Comparison of ENCODE assay signal across 8 cellular contexts in the genomic region with DNA sequence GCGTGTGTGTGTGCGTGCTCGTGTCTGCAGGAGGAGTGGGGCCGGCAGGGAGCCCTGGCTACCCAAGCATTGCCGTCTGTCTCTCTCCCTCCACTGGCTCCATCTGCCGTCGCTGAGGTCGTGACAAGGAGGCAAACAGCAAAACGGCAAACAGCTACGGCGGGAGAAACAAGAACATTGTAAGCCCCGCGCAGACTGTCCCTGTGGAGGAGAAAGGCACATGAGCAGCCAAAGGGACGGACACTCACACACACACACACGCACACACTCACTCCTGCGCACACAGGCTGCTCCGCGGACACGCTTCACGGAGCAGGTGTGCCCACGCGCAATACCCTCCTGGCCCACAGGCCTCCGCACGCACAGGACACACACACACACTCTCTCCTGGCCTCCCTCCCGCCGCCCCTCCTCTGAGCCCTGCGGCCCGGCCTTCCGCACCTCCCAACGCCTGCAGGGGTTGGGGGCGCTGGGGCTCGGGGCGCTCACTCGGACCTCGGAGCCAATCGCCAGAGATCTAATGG. TPM values are rescaled to one million over a fixed set of nuclear protein-coding genes. Genes with fewer than 3 reads are reported as not detected.
DNase-seq lines count a peak whose midpoint lies in the region; ATAC-seq and TF ChIP-seq lines count a peak whose summit lies in the region.

No MANE protein-coding gene starts in this region.

- H3K27me3 Mint-ChIP-seq in activated naive CD8-positive, alpha-beta T cell treated with anti-CD3 and anti-CD28 coated beads for 36 hours, result peaks cover 9% of the 10 kb centered on the region
- peaks cover 23% of the 10 kb centered on the region for H3K27me3 Mint-ChIP-seq in activated naive CD8-positive, alpha-beta T cell treated with anti-CD3 and anti-CD28 coated beads, Interleukin-2, amount 50 U/mL, for 24 hours

- no peak overlapping the region for H3K27ac ChIP-seq in colonic mucosa
- H3K27ac ChIP-seq in mucosa of rectum (ENCODE audit: low read depth in 2 of 2, low read length in 2 of 2), result no peak overlapping the region

- no peak for ATAC-seq in activated naive CD8-positive, alpha-beta T cell treated with anti-CD3 and anti-CD28 coated beads, Interleukin-2, amount 50 U/mL, for 24 hours

- H3K27ac Mint-ChIP-seq in activated naive CD8-positive, alpha-beta T cell treated with anti-CD3 and anti-CD28 coated beads for 36 hours, result peak overlapping the region; percentile 28
- H3K27ac Mint-ChIP-seq in activated naive CD8-positive, alpha-beta T cell treated with anti-CD3 and anti-CD28 coated beads, Interleukin-2, amount 50 U/mL, for 24 hours, result no peak overlapping the region

- H3K9me3 Mint-ChIP-seq in activated naive CD8-positive, alpha-beta T cell treated with anti-CD3 and anti-CD28 coated beads for 36 hours, result no peaks in the 10 kb centered on the region
- H3K9me3 Mint-ChIP-seq in activated naive CD8-positive, alpha-beta T cell treated with anti-CD3 and anti-CD28 coated beads, Interleukin-2, amount 50 U/mL, for 24 hours, result no peaks in the 10 kb centered on the region

- H3K9ac ChIP-seq in colonic mucosa (ENCODE audit: low read depth in 2 of 2, low read length in 2 of 2), result no peak overlapping the region
- H3K9ac ChIP-seq in mucosa of rectum (ENCODE audit: low read depth in 1 of 2, low read length in 2 of 2), result no peak overlapping the region

- no peak for DNase-seq in activated naive CD8-positive, alpha-beta T cell treated with anti-CD3 and anti-CD28 coated beads for 36 hours
- DNase-seq in activated naive CD8-positive, alpha-beta T cell treated with anti-CD3 and anti-CD28 coated beads, Interleukin-2, amount 50 U/mL, for 24 hours, result no peak
- DNase-seq in NCI-H146 treated with DMSO at 0.1 percent for 48 hours (lab: John Stamatoyannopoulos, UW; ENCODE audit: unreplicated experiment) (peak; percentile 54), colonic mucosa (no peak), cortex of kidney (lab: John Stamatoyannopoulos, UW) (no peak), OCI-M1 (lab: John Stamatoyannopoulos, UW) (no peak), amniotic stem cell (lab: John Stamatoyannopoulos, UW) (no peak)

- H3K4me3 ChIP-seq in colonic mucosa, result peak overlapping the region; percentile 43
- H3K4me3 ChIP-seq in mucosa of rectum (ENCODE audit: low read length in 2 of 2), result peak overlapping the region; percentile 25 to 69

- H3K4me3 Mint-ChIP-seq in activated naive CD8-positive, alpha-beta T cell treated with anti-CD3 and anti-CD28 coated beads for 36 hours, result peak overlapping the region; percentile 33
- no peak overlapping the region for H3K4me3 Mint-ChIP-seq in activated naive CD8-positive, alpha-beta T cell treated with anti-CD3 and anti-CD28 coated beads, Interleukin-2, amount 50 U/mL, for 24 hours

- H3K36me3 ChIP-seq in colonic mucosa, result no peaks in the 10 kb centered on the region
- H3K36me3 ChIP-seq in mucosa of rectum (ENCODE audit: control insufficient read depth in 2 of 2, insufficient read depth in 2 of 2, low read length in 2 of 2), result no peaks in the 10 kb centered on the region

- H3K4me1 ChIP-seq in colonic mucosa (peaks cover 8% of the 10 kb centered on the region), mucosa of rectum (ENCODE audit: control insufficient read depth in 2 of 2, insufficient read depth in 2 of 2, low read length in 2 of 2) (peaks cover 10 to 15% of the 10 kb centered on the region in 2 donors)

- H3K4me1 Mint-ChIP-seq in activated naive CD8-positive, alpha-beta T cell treated with anti-CD3 and anti-CD28 coated beads for 36 hours, result peaks cover 22% of the 10 kb centered on the region
- peaks cover 18% of the 10 kb centered on the region for H3K4me1 Mint-ChIP-seq in activated naive CD8-positive, alpha-beta T cell treated with anti-CD3 and anti-CD28 coated beads, Interleukin-2, amount 50 U/mL, for 24 hours

- H3K9me3 ChIP-seq in colonic mucosa (no peaks in the 10 kb centered on the region), mucosa of rectum (ENCODE audit: control insufficient read depth in 2 of 2, low read length in 2 of 2) (no peaks in the 10 kb centered on the region)

- TF ChIP-seq CTCF in colonic mucosa (IDR thresholded peaks at IDR 0.05), result no peak

- H3K36me3 Mint-ChIP-seq in activated naive CD8-positive, alpha-beta T cell treated with anti-CD3 and anti-CD28 coated beads for 36 hours, result no peaks in the 10 kb centered on the region
- no peaks in the 10 kb centered on the region for H3K36me3 Mint-ChIP-seq in activated naive CD8-positive, alpha-beta T cell treated with anti-CD3 and anti-CD28 coated beads, Interleukin-2, amount 50 U/mL, for 24 hours (ENCODE audit: low read depth)

- H3K27me3 ChIP-seq in colonic mucosa, result peaks cover 58% of the 10 kb centered on the region
- peaks cover 62 to 74% of the 10 kb centered on the region in 2 donors for H3K27me3 ChIP-seq in mucosa of rectum (ENCODE audit: control insufficient read depth in 2 of 2, insufficient read depth in 2 of 2, low read length in 2 of 2)

- intact Hi-C loops in colonic mucosa (cut with DNase I), result no loop called here

RNA-seq across cellular contexts. Expression of a gene that starts 0.9 kb away (rescaled TPM):
- total RNA-seq in activated naive CD8-positive, alpha-beta T cell treated with anti-CD3 and anti-CD28 coated beads for 36 hours, result not detected
- total RNA-seq in colonic mucosa, result not detected

RNA-seq across cellular contexts. Expression of a gene that starts 23.6 kb away (rescaled TPM):
- total RNA-seq in activated naive CD8-positive, alpha-beta T cell treated with anti-CD3 and anti-CD28 coated beads for 36 hours, result 1 to 10 TPM; 8.8 to 9.6 TPM
- 10 to 100 TPM; 36.0 to 64.5 TPM for total RNA-seq in colonic mucosa
